1 cellular context compared by ENCODE assay signal in the genomic region with DNA sequence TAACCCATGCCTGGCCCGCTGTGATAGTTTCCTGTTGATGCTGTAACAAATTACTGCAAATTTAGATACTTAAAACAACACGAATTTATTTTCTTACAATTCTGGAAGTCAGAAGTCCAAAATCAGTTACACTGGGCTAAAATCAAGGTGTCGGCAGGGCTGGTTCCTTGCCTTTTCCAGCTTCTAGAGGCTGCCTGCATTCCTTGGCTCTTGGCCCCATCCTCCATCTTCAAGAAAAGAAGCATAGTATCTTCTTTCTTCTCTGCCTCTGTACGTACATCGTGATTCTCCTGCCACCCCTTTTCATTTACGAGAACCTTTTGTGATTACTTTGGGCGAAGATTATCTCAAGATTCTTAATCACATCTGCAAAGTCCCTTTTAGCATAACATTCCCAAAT.
TF ChIP-seq lines count a peak whose summit lies in the region.

No MANE protein-coding gene starts in this region.

TF ChIP-seq in K562, 482 proteins besides CTCF, POLR2A, EP300 and RAD21:
- TF ChIP-seq, protein P1, sequence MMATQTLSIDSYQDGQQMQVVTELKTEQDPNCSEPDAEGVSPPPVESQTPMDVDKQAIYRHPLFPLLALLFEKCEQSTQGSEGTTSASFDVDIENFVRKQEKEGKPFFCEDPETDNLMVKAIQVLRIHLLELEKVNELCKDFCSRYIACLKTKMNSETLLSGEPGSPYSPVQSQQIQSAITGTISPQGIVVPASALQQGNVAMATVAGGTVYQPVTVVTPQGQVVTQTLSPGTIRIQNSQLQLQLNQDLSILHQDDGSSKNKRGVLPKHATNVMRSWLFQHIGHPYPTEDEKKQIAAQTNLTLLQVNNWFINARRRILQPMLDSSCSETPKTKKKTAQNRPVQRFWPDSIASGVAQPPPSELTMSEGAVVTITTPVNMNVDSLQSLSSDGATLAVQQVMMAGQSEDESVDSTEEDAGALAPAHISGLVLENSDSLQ (IDR thresholded peaks at IDR 0.05) = no peak
- TF ChIP-seq EP400 (IDR thresholded peaks at IDR 0.05) = no peak
- TF ChIP-seq E2F6 (IDR thresholded peaks at IDR 0.05; ENCODE audit: borderline replicate concordance in 1 of 2, extremely low read depth in 1 of 2, insufficient read depth in 1 of 2, insufficient read length in 1 of 2, low read depth in 1 of 2, low read length in 1 of 2, poor library complexity in 1 of 2, severe bottlenecking in 1 of 2) = no peak
- no peak for TF ChIP-seq ZC3H4 (CRISPR knock-in tag; IDR thresholded peaks at IDR 0.05; ENCODE audit: borderline replicate concordance)
- TF ChIP-seq ZKSCAN8 (CRISPR knock-in tag; IDR thresholded peaks at IDR 0.05) = no peak
- no peak for TF ChIP-seq ZSCAN32 (CRISPR knock-in tag; IDR thresholded peaks at IDR 0.05)
- no peak for TF ChIP-seq ZNF449 (CRISPR knock-in tag; IDR thresholded peaks at IDR 0.05)
TF ChIP-seq in K562: peak in this region for 0.
